Comparison of ENCODE assay signal across 24 cellular contexts in genomic region chr9:131035548-131035947, GRCh38. TPM values are rescaled to one million over a fixed set of nuclear protein-coding genes. Genes with fewer than 3 reads are reported as not detected.
DNase-seq lines count a peak whose midpoint lies in the region; ATAC-seq and TF ChIP-seq lines count a peak whose summit lies in the region.
"Had no signal": no experiment of that assay in that cellular context is flagged by ENCODE, and none has a peak within 500 bp of the region (broad histone marks: within the 10 kb centered on the region; RNA-seq: fewer than 3 reads in every experiment).

No MANE protein-coding gene starts in this region.

- TF ChIP-seq EP300 in ovary (IDR thresholded peaks at IDR 0.05), result no peak

- H3K36me3 ChIP-seq in BLaER1 treated with 17β-estradiol and CSF1 and Interleukin-3, amounts not matched to agents 10 nM and 100 nM, result no peaks in the 10 kb centered on the region
- H3K36me3 ChIP-seq in osteoblast (ENCODE audit: insufficient read depth, low read length) (no peaks in the 10 kb centered on the region), ovary (no peaks in the 10 kb centered on the region)
- H3K36me3 ChIP-seq: BE2C had no signal

- peak overlapping the region in 1 of 10 experiments; percentile 45; a peak in 1 of 20 replicates for H3K4me3 ChIP-seq in BLaER1 treated with 17β-estradiol and CSF1 and Interleukin-3, amounts not matched to agents 10 nM and 100 nM
- H3K4me3 ChIP-seq in osteoblast (ENCODE audit: insufficient read depth, low read length) (no peak overlapping the region), ovary (no peak overlapping the region)
- H3K4me3 ChIP-seq: GM12878 had no signal

- DNase-seq in epidermal melanocyte (ENCODE audit: insufficient read length, low spot score) (peak; percentile 10), osteoblast (ENCODE audit: insufficient read length, low spot score, missing footprints) (peak; percentile 66), ovary (no peak)
- DNase-seq: 8988T; ACHN; BE2C; C1 segment of cervical spinal cord; CD4-positive, alpha-beta memory T cell; CD4-positive, CD25-positive, alpha-beta regulatory T cell; CD8-positive, alpha-beta memory T cell; COR-L47; DMS 273 treated with DMSO at 0.1 percent for 48 hours; DMS153; DMS53; DMS79; DND-41; EL; GDM1 had no signal

- TF ChIP-seq CTCF in osteoblast (IDR thresholded peaks at IDR 0.05; ENCODE audit: extremely low read depth, low read depth, low read length) (no peak), ovary (IDR thresholded peaks at IDR 0.05) (no peak)

- intact Hi-C loops in ovary (cut with DNase I), result no loop called here

- 87 to 97% (median 94%) methylated on average over 3 of the region's 3 CpGs for WGBS in ovary, 3 donors

- peaks cover 0 to 15% (median 0%) of the 10 kb centered on the region in 11 experiments; a peak in 5 of 22 replicates for H4K20me1 ChIP-seq in BLaER1 treated with 17β-estradiol and CSF1 and Interleukin-3, amounts not matched to agents 10 nM and 100 nM
- no peaks in the 10 kb centered on the region for H4K20me1 ChIP-seq in osteoblast (ENCODE audit: insufficient read depth, low read length)

- H3K79me2 ChIP-seq in osteoblast (ENCODE audit: insufficient read depth, low read length), result no peaks in the 10 kb centered on the region

- no peak for TF ChIP-seq POLR2A in ovary (IDR thresholded peaks at IDR 0.05)

- H2AFZ ChIP-seq in osteoblast (ENCODE audit: low read length), result no peak overlapping the region

- H3K4me1 ChIP-seq in BLaER1 treated with 17β-estradiol and CSF1 and Interleukin-3, amounts not matched to agents 10 nM and 100 nM, result peaks cover 35 to 56% (median 48%) of the 10 kb centered on the region in 10 experiments
- no peaks in the 10 kb centered on the region for H3K4me1 ChIP-seq in osteoblast (ENCODE audit: insufficient read depth, low read length)
- H3K4me1 ChIP-seq in ovary (ENCODE audit: insufficient read depth), result no peaks in the 10 kb centered on the region
- H3K4me1 ChIP-seq: BE2C had no signal

- H3K4me2 ChIP-seq in BLaER1 treated with 17β-estradiol and CSF1 and Interleukin-3, amounts not matched to agents 10 nM and 100 nM, result peak overlapping the region; percentile 72 to 100 (median 89); a peak in 20 of 22 replicates
- H3K4me2 ChIP-seq in osteoblast (ENCODE audit: insufficient read depth, low read length), result no peak overlapping the region

- no peak for ATAC-seq in GM18502 (IDR thresholded peaks at IDR 0.05; ENCODE audit: poor library complexity, unreplicated experiment)
- ATAC-seq in HG03565 (IDR thresholded peaks at IDR 0.05; ENCODE audit: unreplicated experiment), result no peak
- ATAC-seq: GM12878 had no signal

- H3K27me3 ChIP-seq in BLaER1 treated with 17β-estradiol and CSF1 and Interleukin-3, amounts not matched to agents 10 nM and 100 nM, result peaks cover 9 to 28% (median 15%) of the 10 kb centered on the region in 11 experiments; a peak in 20 of 22 replicates
- H3K27me3 ChIP-seq in osteoblast (ENCODE audit: insufficient read depth, low read length), result peaks cover 6% of the 10 kb centered on the region
- no peaks in the 10 kb centered on the region for H3K27me3 ChIP-seq in ovary
- H3K27me3 ChIP-seq: BE2C had no signal

- H3K27ac ChIP-seq in BLaER1 treated with 17β-estradiol and CSF1 and Interleukin-3, amounts not matched to agents 10 nM and 100 nM, result peak overlapping the region in 3 of 11 experiments; percentile 68 to 87 (median 79); a peak in 4 of 22 replicates
- no peak overlapping the region for H3K27ac ChIP-seq in osteoblast (ENCODE audit: low read depth, low read length)
- no peak overlapping the region for H3K27ac ChIP-seq in ovary

- no peaks in the 10 kb centered on the region for H3K9me3 ChIP-seq in BLaER1 treated with 17β-estradiol and CSF1 and Interleukin-3, amounts not matched to agents 10 nM and 100 nM (replicated peaks in 1 of 11)
- H3K9me3 ChIP-seq in osteoblast (ENCODE audit: low read depth, low read length) (no peaks in the 10 kb centered on the region), ovary (no peaks in the 10 kb centered on the region)
- H3K9me3 ChIP-seq: BE2C had no signal

- H3K9ac ChIP-seq in BLaER1 treated with 17β-estradiol and CSF1 and Interleukin-3, amounts not matched to agents 10 nM and 100 nM, result peak overlapping the region in 2 of 11 experiments; percentile 67 to 78; a peak in 3 of 22 replicates

RNA-seq across cellular contexts. Expression of gene LAMC3, which starts 26.6 kb away (rescaled TPM):
- under 0.01 TPM in 1 of 2 replicates, not detected in the other for total RNA-seq in osteoblast
- total RNA-seq in ovary, result 1 to 10 TPM in 6 of 7 donors, under 1 TPM in 1; 0.48 to 5.7 (median 1.8) TPM
- 1 to 10 TPM in 1 of 2 donors, under 1 TPM in 1; 0.63 to 3.3 TPM for polyA plus RNA-seq in ovary
- polyA plus RNA-seq: AG04450; CD14-positive monocyte; CD4-positive, alpha-beta memory T cell; CD8-positive, alpha-beta memory T cell; GM12878 had no signal

Comparison
In these comparisons a context has a peak if more than half of its experiments do, and no peak if none do; other contexts are left out.
1. DNase-seq: peak in epidermal melanocyte (single experiment) and osteoblast (single experiment); none in ovary (0 of 5).